11 cellular contexts compared by ENCODE assay signal in genomic region chr11:10805741-10806140, GRCh38. TPM values are rescaled to one million over a fixed set of nuclear protein-coding genes. Genes with fewer than 3 reads are reported as not detected.
DNase-seq lines count a peak whose midpoint lies in the region; ATAC-seq, FAIRE-seq and TF ChIP-seq lines count a peak whose summit lies in the region.
"Had no signal": no experiment of that assay in that cellular context is flagged by ENCODE, and none has a peak within 500 bp of the region (broad histone marks: within the 10 kb centered on the region; RNA-seq: fewer than 3 reads in every experiment).

No MANE protein-coding gene starts in this region.

- no peaks in the 10 kb centered on the region for H3K9me2 ChIP-seq in DOHH2 (replicated peaks; ENCODE audit: control insufficient read depth, low read length)

- H3K4me1 Mint-ChIP-seq in progenitor cell of endocrine pancreas (ENCODE audit: low read depth), result peaks cover 42% of the 10 kb centered on the region

- H2AFZ ChIP-seq in endothelial cell of umbilical vein (ENCODE audit: low read depth, low read length), result no peak overlapping the region

- DNase-seq in RWPE2 (ENCODE audit: low spot score) (no peak), endothelial cell of umbilical vein (ENCODE audit: low read depth, low spot score) (no peak), progenitor cell of endocrine pancreas (ENCODE audit: low spot score, unreplicated experiment) (no peak), vagina (ENCODE audit: extremely low spot score in 2 of 2) (no peak), NCI-H82 (lab: John Stamatoyannopoulos, UW) (no peak)
- DNase-seq: GF-D8; NCI-H2171 treated with DMSO at 0.1 percent for 48 hours; SJCRH30; stimulated activated CD4-positive, alpha-beta T cell treated with anti-CD3 and anti-CD28 coated beads, Interleukin-12 subunit alpha, Interleukin-12 subunit beta, amount 100 ng/mL, for 4 hours had no signal

- H3K9me1 ChIP-seq in endothelial cell of umbilical vein (replicated peaks; ENCODE audit: control insufficient read depth, extremely low read depth, insufficient read depth, low read length), result no peaks in the 10 kb centered on the region

- H3K4me2 ChIP-seq in DOHH2 (ENCODE audit: low read length) (peak overlapping the region; percentile 100), endothelial cell of umbilical vein (ENCODE audit: insufficient read depth, low read length) (peak overlapping the region; percentile 81)

- dilution Hi-C loops in endothelial cell of umbilical vein (cut with MboI; ENCODE audit: extremely low pct_ligation_motif_present, low sequenced_read_pairs), result no loop called here

- no peaks in the 10 kb centered on the region for H3K27me3 Mint-ChIP-seq in progenitor cell of endocrine pancreas

- H3K4me3 Mint-ChIP-seq in progenitor cell of endocrine pancreas (ENCODE audit: low read depth), result peak overlapping the region; percentile 93

- no peaks in the 10 kb centered on the region for H3K9me3 Mint-ChIP-seq in progenitor cell of endocrine pancreas (ENCODE audit: low read depth)

- H3K36me3 Mint-ChIP-seq in progenitor cell of endocrine pancreas (ENCODE audit: insufficient read depth), result peaks cover 60% of the 10 kb centered on the region

- ATAC-seq in RWPE2 (ENCODE audit: low read depth) (no peak), GM18868 (IDR thresholded peaks at IDR 0.05; ENCODE audit: unreplicated experiment) (no peak)

- H3K27ac ChIP-seq in DOHH2 (ENCODE audit: low read depth, low read length), result no peak overlapping the region
- H3K27ac ChIP-seq in RWPE2 (ENCODE audit: poor library complexity, severe bottlenecking), result peak overlapping the region; percentile 4
- H3K27ac ChIP-seq in endothelial cell of umbilical vein (ENCODE audit: insufficient read depth, low read depth, low read length), result no peak overlapping the region
- H3K27ac ChIP-seq in vagina, result no peak overlapping the region
- H3K27ac ChIP-seq: SJCRH30 had no signal

- TF ChIP-seq CTCF in DOHH2 (IDR thresholded peaks at IDR 0.05; ENCODE audit: low read depth, low read length, poor library complexity, severe bottlenecking) (no peak), RWPE2 (IDR thresholded peaks at IDR 0.05; ENCODE audit: poor library complexity, severe bottlenecking) (no peak), endothelial cell of umbilical vein (IDR thresholded peaks at IDR 0.05; ENCODE audit: extremely low read depth in 1 of 2, insufficient read depth in 1 of 2, low read depth in 1 of 2, low read length in 2 of 2) (no peak), progenitor cell of endocrine pancreas (IDR thresholded peaks at IDR 0.05; ENCODE audit: unreplicated experiment) (no peak), vagina (IDR thresholded peaks at IDR 0.05) (no peak)

- no peaks in the 10 kb centered on the region for H3K27me3 ChIP-seq in DOHH2 (ENCODE audit: control insufficient read depth, low read length)
- H3K27me3 ChIP-seq in RWPE2 (ENCODE audit: insufficient read depth, poor library complexity, severe bottlenecking), result no peaks in the 10 kb centered on the region
- H3K27me3 ChIP-seq in endothelial cell of umbilical vein (ENCODE audit: control insufficient read depth in 2 of 2, insufficient read depth in 2 of 2, low read length in 2 of 2), result no peaks in the 10 kb centered on the region
- H3K27me3 ChIP-seq in vagina, result no peaks in the 10 kb centered on the region
- H3K27me3 ChIP-seq: SJCRH30 had no signal

- H3K4me3 ChIP-seq in DOHH2 (ENCODE audit: low read length), result no peak overlapping the region
- no peak overlapping the region for H3K4me3 ChIP-seq in RWPE2 (ENCODE audit: severe bottlenecking)
- H3K4me3 ChIP-seq in endothelial cell of umbilical vein (replicated peaks in 1 of 3; ENCODE audit: insufficient read depth in 1 of 3, low read depth in 1 of 3, low read length in 3 of 3), result peak overlapping the region in 1 of 3 experiments; percentile 20
- H3K4me3 ChIP-seq in vagina, result no peak overlapping the region

- H3K27ac Mint-ChIP-seq in progenitor cell of endocrine pancreas, result peak overlapping the region; percentile 90

- H3K9me3 ChIP-seq in DOHH2 (ENCODE audit: control insufficient read depth, insufficient read depth, low read length), result no peaks in the 10 kb centered on the region
- H3K9me3 ChIP-seq in RWPE2 (ENCODE audit: severe bottlenecking), result no peaks in the 10 kb centered on the region
- no peaks in the 10 kb centered on the region for H3K9me3 ChIP-seq in endothelial cell of umbilical vein (replicated peaks; ENCODE audit: control insufficient read depth, insufficient read depth, low read length)
- H3K9me3 ChIP-seq in vagina, result no peaks in the 10 kb centered on the region
- H3K9me3 ChIP-seq: SJCRH30 had no signal

- H3K79me2 ChIP-seq in DOHH2 (ENCODE audit: control insufficient read depth, low read length), result peaks cover 49% of the 10 kb centered on the region
- H3K79me2 ChIP-seq in endothelial cell of umbilical vein (ENCODE audit: control insufficient read depth, insufficient read depth, low read length), result peaks cover 66% of the 10 kb centered on the region

- FAIRE-seq in endothelial cell of umbilical vein (lab: Jason Lieb, UNC), result no peak

- BruUV-seq in endothelial cell of umbilical vein (replicated peaks; lab: Mats Ljungman, UMichigan), result no TSS peak

- peaks cover 7% of the 10 kb centered on the region; the same call in 1 of the 2 replicates for H4K20me1 ChIP-seq in DOHH2 (ENCODE audit: control insufficient read depth, insufficient read depth, low read depth, low read length)
- H4K20me1 ChIP-seq in endothelial cell of umbilical vein (replicated peaks; ENCODE audit: control insufficient read depth, extremely low read depth, insufficient read depth, low read length), result peaks cover 30% of the 10 kb centered on the region

- CTCF ChIA-PET in endothelial cell of umbilical vein (lab: Charles Lee), result interaction anchor here (1.0 to 4.2 kb wide), 3 partner anchors 10 to 13 kb away, joined by 3 to 17 read pairs (median 4); no protein-coding TSS in a partner anchor

- peaks cover 47% of the 10 kb centered on the region for H3F3A ChIP-seq in DOHH2 (ENCODE audit: control insufficient read depth, insufficient read depth)

- H3K36me3 ChIP-seq in DOHH2 (ENCODE audit: control insufficient read depth, low read length) (peaks cover 76% of the 10 kb centered on the region), RWPE2 (ENCODE audit: low read depth) (peaks cover 76% of the 10 kb centered on the region), endothelial cell of umbilical vein (ENCODE audit: control insufficient read depth in 2 of 2, extremely low read depth in 1 of 2, insufficient read depth in 2 of 2, low read length in 2 of 2) (peaks cover 44 to 59% of the 10 kb centered on the region in 2 experiments), vagina (peaks cover 8 to 64% of the 10 kb centered on the region in 2 donors)

- POLR2A ChIA-PET in endothelial cell of umbilical vein (lab: Charles Lee), result interaction anchor here (1.3 kb wide), 1 partner anchor 10 kb away, joined by 3 read pairs; no protein-coding TSS in a partner anchor

- H3K4me1 ChIP-seq in DOHH2 (ENCODE audit: control insufficient read depth, low read length) (peaks cover 31% of the 10 kb centered on the region), RWPE2 (ENCODE audit: insufficient read depth, poor library complexity, severe bottlenecking) (peaks cover 14% of the 10 kb centered on the region), endothelial cell of umbilical vein (ENCODE audit: control insufficient read depth, extremely low read depth, insufficient read depth, low read length) (peaks cover 47% of the 10 kb centered on the region), vagina (peaks cover 50% of the 10 kb centered on the region)

- TF ChIP-seq POLR2A in endothelial cell of umbilical vein (IDR thresholded peaks at IDR 0.05; ENCODE audit: low read depth, low read length) (no peak), vagina (IDR thresholded peaks at IDR 0.05) (no peak)

- H3K9ac ChIP-seq in endothelial cell of umbilical vein (replicated peaks; ENCODE audit: extremely low read depth, insufficient read depth, low read length), result peak overlapping the region; percentile 19

- intact Hi-C loops in endothelial cell of umbilical vein (cut with micrococcal nuclease) (loop anchor here (5.0 kb wide), 1 partner anchor 1172 kb away; no protein-coding TSS in a partner anchor), vagina (cut with DNase I) (loop anchor here (5.0 kb wide), 1 partner anchor 52 kb away; the partner anchor contains the start of gene ZBED5)

TF ChIP-seq in endothelial cell of umbilical vein, 7 proteins besides CTCF, POLR2A, EP300 and RAD21 (continues in another document):
- TF ChIP-seq FOS (IDR thresholded peaks at IDR 0.05; ENCODE audit: borderline replicate concordance, insufficient read depth, low read length), result no peak

RNA-seq across cellular contexts. Expression of gene EIF4G2, which starts 3.0 kb away (rescaled TPM):
- total RNA-seq in endothelial cell of umbilical vein (1,175 and 1,194 TPM in 2 replicates), progenitor cell of endocrine pancreas (1,076 and 1,126 TPM in 2 replicates), vagina (368 TPM)
- 297 and 382 TPM in 2 replicates for polyA plus RNA-seq in endothelial cell of umbilical vein
- 501 and 523 TPM in 2 replicates for polyA plus RNA-seq in endothelial cell of umbilical vein (2011; cell fraction: cytosol; rRNA removed)
- 787 and 812 TPM in 2 replicates for polyA plus RNA-seq in endothelial cell of umbilical vein (2011; cell fraction: nucleus; rRNA removed)
- polyA plus RNA-seq in endothelial cell of umbilical vein (2012), result 602 and 1,003 TPM in 2 replicates
- polyA minus RNA-seq in endothelial cell of umbilical vein, result 667 and 874 TPM in 2 replicates
- 684 TPM for polyA minus RNA-seq in endothelial cell of umbilical vein (2011; cell fraction: cytosol; rRNA and poly(A)+ RNA removed)
- 739 and 871 TPM in 2 replicates for polyA minus RNA-seq in endothelial cell of umbilical vein (2011; cell fraction: nucleus; rRNA and poly(A)+ RNA removed)

RNA-seq across cellular contexts. Expression of gene ZBED5, which starts 52.1 kb away (rescaled TPM):
- total RNA-seq in endothelial cell of umbilical vein, result 35.7 and 41.2 TPM in 2 replicates
- 59.4 and 73.9 TPM in 2 replicates for polyA plus RNA-seq in endothelial cell of umbilical vein
- polyA plus RNA-seq in endothelial cell of umbilical vein (2011; cell fraction: cytosol; rRNA removed), result 44.3 and 46.4 TPM in 2 replicates
- polyA plus RNA-seq in endothelial cell of umbilical vein (2011; cell fraction: nucleus; rRNA removed), result 82.4 and 83.0 TPM in 2 replicates
- 26.2 and 33.8 TPM in 2 replicates for polyA plus RNA-seq in endothelial cell of umbilical vein (2012)
- 280 and 304 TPM in 2 replicates for polyA minus RNA-seq in endothelial cell of umbilical vein
- polyA minus RNA-seq in endothelial cell of umbilical vein (2011; cell fraction: cytosol; rRNA and poly(A)+ RNA removed), result 28.3 TPM
- polyA minus RNA-seq in endothelial cell of umbilical vein (2011; cell fraction: nucleus; rRNA and poly(A)+ RNA removed), result 86.6 and 118 TPM in 2 replicates
- total RNA-seq in progenitor cell of endocrine pancreas, result 88.5 and 95.0 TPM in 2 replicates
- total RNA-seq in vagina, result 40.8 TPM

RNA-seq across cellular contexts. Expression of gene CTR9, which starts 54.7 kb away (rescaled TPM):
- 33.2 and 33.4 TPM in 2 replicates for total RNA-seq in endothelial cell of umbilical vein
- 5.2 and 7.5 TPM in 2 replicates for polyA plus RNA-seq in endothelial cell of umbilical vein
- 10.9 and 11.2 TPM in 2 replicates for polyA plus RNA-seq in endothelial cell of umbilical vein (2011; cell fraction: cytosol; rRNA removed)
- 14.0 and 15.3 TPM in 2 replicates for polyA plus RNA-seq in endothelial cell of umbilical vein (2011; cell fraction: nucleus; rRNA removed)
- polyA plus RNA-seq in endothelial cell of umbilical vein (2012), result 26.9 and 36.9 TPM in 2 replicates
- 19.1 and 23.8 TPM in 2 replicates for polyA minus RNA-seq in endothelial cell of umbilical vein
- 12.9 TPM for polyA minus RNA-seq in endothelial cell of umbilical vein (2011; cell fraction: cytosol; rRNA and poly(A)+ RNA removed)
- polyA minus RNA-seq in endothelial cell of umbilical vein (2011; cell fraction: nucleus; rRNA and poly(A)+ RNA removed), result 13.6 and 14.6 TPM in 2 replicates
- total RNA-seq in progenitor cell of endocrine pancreas, result 34.4 and 38.6 TPM in 2 replicates
- total RNA-seq in vagina, result 20.6 TPM
